22 cellular contexts compared by ENCODE assay signal in genomic region chr4:95158626-95159025, GRCh38.
DNase-seq lines count a peak whose midpoint lies in the region; ATAC-seq and TF ChIP-seq lines count a peak whose summit lies in the region.
"Had no signal": no experiment of that assay in that cellular context is flagged by ENCODE, and none has a peak within 500 bp of the region (broad histone marks: within the 10 kb centered on the region; RNA-seq: fewer than 3 reads in every experiment).

No MANE protein-coding gene starts in this region.

- peaks cover 62% of the 10 kb centered on the region for H3K4me1 ChIP-seq in DND-41 (ENCODE audit: insufficient read depth, low read length)

- H3K4me3 Mint-ChIP-seq in nephron progenitor cell (no peak overlapping the region), CD14-positive monocyte (no peak overlapping the region)
- no peak overlapping the region for H3K4me3 Mint-ChIP-seq in activated CD4-positive, alpha-beta T cell treated with anti-CD3 and anti-CD28 coated beads, Interleukin-2, amount 10 ng/mL, durations not matched to agents 7 days and 5 days
- H3K4me3 Mint-ChIP-seq: CD4-positive, alpha-beta T cell had no signal

- H3K4me3 ChIP-seq in DND-41 (ENCODE audit: low read depth in 1 of 2, low read length in 2 of 2), result no peak overlapping the region
- H3K4me3 ChIP-seq: BLaER1 had no signal

- H3K9me3 ChIP-seq in DND-41 (ENCODE audit: insufficient read depth, low read length, severe bottlenecking), result no peaks in the 10 kb centered on the region
- H3K9me3 ChIP-seq in KOPT-K1 (ENCODE audit: insufficient read depth, low read length, poor library complexity, severe bottlenecking), result no peaks in the 10 kb centered on the region
- H3K9me3 ChIP-seq: BLaER1, SK-N-SH had no signal

- no peak overlapping the region for H3K9ac ChIP-seq in DND-41 (ENCODE audit: low read depth, low read length)
- H3K9ac ChIP-seq: BLaER1, SK-N-SH had no signal

- intact Hi-C loops in CD14-positive monocyte (cut with micrococcal nuclease) (loop anchor here in 1 of 2 donors (10.0 kb wide), 1 partner anchor 1196 kb away; no protein-coding TSS in a partner anchor), left cardiac atrium (cut with DNase I) (no loop called here)

- H3K27me3 ChIP-seq in DND-41 (ENCODE audit: insufficient read depth, low read length, poor library complexity), result no peaks in the 10 kb centered on the region
- H3K27me3 ChIP-seq: BLaER1 had no signal

- no peak for TF ChIP-seq CTCF in DND-41 (IDR thresholded peaks at IDR 0.05; ENCODE audit: borderline replicate concordance, extremely low read depth, low read length, poor library complexity, severe bottlenecking)
- no peak for TF ChIP-seq CTCF in nephron progenitor cell (IDR thresholded peaks at IDR 0.05)
- no peak for TF ChIP-seq CTCF in CD14-positive monocyte (IDR thresholded peaks at IDR 0.05)

- no peaks in the 10 kb centered on the region for H4K20me1 ChIP-seq in DND-41 (ENCODE audit: insufficient read depth, low read length)
- H4K20me1 ChIP-seq: BLaER1 had no signal

- POLR2A ChIA-PET in activated CD4-positive, alpha-beta T cell treated with anti-CD3 and anti-CD28 coated beads, Interleukin-2, amount 10 ng/mL, durations not matched to agents 7 days and 5 days (lab: Charles Lee), result no interaction called here

- H3K36me3 Mint-ChIP-seq in nephron progenitor cell (ENCODE audit: low read depth) (peaks cover 10% of the 10 kb centered on the region), CD14-positive monocyte (no peaks in the 10 kb centered on the region)
- peaks cover 3% of the 10 kb centered on the region for H3K36me3 Mint-ChIP-seq in activated CD4-positive, alpha-beta T cell treated with anti-CD3 and anti-CD28 coated beads, Interleukin-2, amount 10 ng/mL, durations not matched to agents 7 days and 5 days (ENCODE audit: low read depth)

- ATAC-seq in DND-41 (ENCODE audit: insufficient read depth, low read depth), result no peak
- ATAC-seq in GM19035 (IDR thresholded peaks at IDR 0.05; ENCODE audit: unreplicated experiment), result no peak
- no peak for ATAC-seq in left cardiac atrium

- DNase-seq in DND-41, result no peak
- no peak for DNase-seq in nephron progenitor cell
- DNase-seq in activated CD4-positive, alpha-beta T cell treated with anti-CD3 and anti-CD28 coated beads, Interleukin-2, amount 10 ng/mL, durations not matched to agents 7 days and 5 days, result no peak
- no peak for DNase-seq in CD14-positive monocyte (ENCODE audit: low spot score)
- no peak for DNase-seq in left cardiac atrium
- DNase-seq: CD4-positive, alpha-beta T cell; COR-L47; DMS53; GF-D8; H7; Karpas-422; NCI-H1105; NCI-H1436 treated with DMSO at 0.1 percent for 48 hours; NCI-H187 treated with DMSO at 0.1 percent for 48 hours; NCI-H2107; NCI-H524; NCI-H748 treated with DMSO at 0.1 percent for 48 hours; SK-N-SH had no signal

- no peak overlapping the region for H2AFZ ChIP-seq in DND-41 (ENCODE audit: low read depth, low read length)

- H3K79me2 ChIP-seq in DND-41 (ENCODE audit: insufficient read depth, low read length), result no peaks in the 10 kb centered on the region

- CTCF ChIA-PET in activated CD4-positive, alpha-beta T cell treated with anti-CD3 and anti-CD28 coated beads, Interleukin-2, amount 10 ng/mL, durations not matched to agents 7 days and 5 days (lab: Charles Lee), result no interaction called here

- H3K27me3 Mint-ChIP-seq in nephron progenitor cell (ENCODE audit: low read depth, poor library complexity) (no peaks in the 10 kb centered on the region), CD14-positive monocyte (ENCODE audit: low read depth in 3 of 3) (peaks cover 0 to 3% (median 0%) of the 10 kb centered on the region in 3 donors)
- H3K27me3 Mint-ChIP-seq in activated CD4-positive, alpha-beta T cell treated with anti-CD3 and anti-CD28 coated beads, Interleukin-2, amount 10 ng/mL, durations not matched to agents 7 days and 5 days, result peaks cover 3% of the 10 kb centered on the region
- H3K27me3 Mint-ChIP-seq: CD4-positive, alpha-beta T cell had no signal

- no peak overlapping the region for H3K4me2 ChIP-seq in DND-41 (ENCODE audit: insufficient read depth, low read length)
- H3K4me2 ChIP-seq: BLaER1, SK-N-SH had no signal

- peaks cover 64% of the 10 kb centered on the region for H3K36me3 ChIP-seq in DND-41 (ENCODE audit: insufficient read depth, low read length)
- no peaks in the 10 kb centered on the region for H3K36me3 ChIP-seq in KOPT-K1 (ENCODE audit: insufficient read depth, low read length)
- H3K36me3 ChIP-seq: BLaER1 had no signal

- H3K4me1 Mint-ChIP-seq in nephron progenitor cell (peaks cover 24% of the 10 kb centered on the region), CD14-positive monocyte (peaks cover 4% of the 10 kb centered on the region)
- H3K4me1 Mint-ChIP-seq in activated CD4-positive, alpha-beta T cell treated with anti-CD3 and anti-CD28 coated beads, Interleukin-2, amount 10 ng/mL, durations not matched to agents 7 days and 5 days, result peaks cover 32% of the 10 kb centered on the region

- H3K9me3 Mint-ChIP-seq in nephron progenitor cell (no peaks in the 10 kb centered on the region), CD14-positive monocyte (no peaks in the 10 kb centered on the region)
- no peaks in the 10 kb centered on the region for H3K9me3 Mint-ChIP-seq in activated CD4-positive, alpha-beta T cell treated with anti-CD3 and anti-CD28 coated beads, Interleukin-2, amount 10 ng/mL, durations not matched to agents 7 days and 5 days
- H3K9me3 Mint-ChIP-seq: CD4-positive, alpha-beta T cell had no signal

- H3K27ac Mint-ChIP-seq in nephron progenitor cell, result peak overlapping the region; percentile 30
- no peak overlapping the region for H3K27ac Mint-ChIP-seq in activated CD4-positive, alpha-beta T cell treated with anti-CD3 and anti-CD28 coated beads, Interleukin-2, amount 10 ng/mL, durations not matched to agents 7 days and 5 days
- no peak overlapping the region for H3K27ac Mint-ChIP-seq in CD14-positive monocyte
- H3K27ac Mint-ChIP-seq: CD4-positive, alpha-beta T cell had no signal

- H3K27ac ChIP-seq in DND-41 (ENCODE audit: low read length), result peak overlapping the region; percentile 69
- peak overlapping the region; percentile 44 for H3K27ac ChIP-seq in KOPT-K1 (ENCODE audit: low read depth, low read length, poor library complexity, severe bottlenecking)
- peak overlapping the region; percentile 24 for H3K27ac ChIP-seq in cingulate gyrus (ENCODE audit: low read depth, low read length)
- H3K27ac ChIP-seq: BLaER1 had no signal
